ENCODE assay signal across 8 cellular contexts in the genomic region with DNA sequence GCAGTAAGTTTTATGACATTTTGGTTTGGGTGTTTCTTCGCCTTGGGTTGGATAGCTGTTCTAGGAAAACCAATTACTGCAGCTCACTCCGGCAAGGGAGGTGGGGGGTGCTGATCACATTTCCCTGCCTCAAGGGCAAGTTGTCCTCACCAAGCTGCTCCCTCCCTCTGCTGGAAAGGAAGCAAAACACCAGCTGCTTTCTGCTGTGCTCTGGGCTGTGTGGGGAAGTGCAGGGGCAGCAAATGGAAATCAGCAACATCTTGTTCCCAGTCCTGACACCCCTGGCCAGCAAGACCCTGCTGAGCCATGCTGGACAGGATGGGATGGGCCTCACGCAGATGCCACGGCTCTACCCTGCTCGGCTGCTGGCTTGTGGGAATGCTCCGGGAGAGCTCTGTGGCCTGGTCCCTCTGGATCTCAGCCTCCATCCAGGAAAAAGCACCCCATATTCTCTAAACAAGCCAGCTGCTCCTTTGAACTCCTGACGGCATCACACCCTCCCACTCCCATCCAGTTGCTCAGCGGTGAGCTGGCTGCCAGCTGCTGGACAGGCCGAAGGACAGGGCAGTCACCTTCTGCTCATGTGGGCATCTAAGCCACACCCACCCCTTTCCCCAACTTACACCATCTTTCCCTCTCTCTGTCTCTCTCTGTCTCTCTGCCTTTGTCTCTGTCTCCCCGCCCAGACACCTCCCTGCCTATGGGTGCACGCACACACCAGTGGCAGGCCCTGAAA. TPM values are rescaled to one million over a fixed set of nuclear protein-coding genes. Genes with fewer than 3 reads are reported as not detected.
DNase-seq lines count a peak whose midpoint lies in the region; TF ChIP-seq lines count a peak whose summit lies in the region.

No MANE protein-coding gene starts in this region.

- H3K79me1 ChIP-seq in mesenchymal stem cell (replicated peaks; ENCODE audit: low read length, poor library complexity, severe bottlenecking), result no peaks in the 10 kb centered on the region

- no peak overlapping the region for H2BK120ac ChIP-seq in mesenchymal stem cell (ENCODE audit: low read depth, low read length)

- no peak overlapping the region for H2AFZ ChIP-seq in mesenchymal stem cell (ENCODE audit: low read depth, low read length)

- H3K14ac ChIP-seq in mesenchymal stem cell (ENCODE audit: low read length in 2 of 2), result no peak overlapping the region

- H4K8ac ChIP-seq in mesenchymal stem cell (ENCODE audit: low read length), result no peak overlapping the region

- H3K36me3 Mint-ChIP-seq in chondrocyte (ENCODE audit: low read depth), result no peaks in the 10 kb centered on the region

- H3K9me3 ChIP-seq in mesenchymal stem cell (ENCODE audit: control insufficient read depth, low read length), result no peaks in the 10 kb centered on the region

- no peak overlapping the region for H3K4ac ChIP-seq in mesenchymal stem cell (ENCODE audit: low read depth in 1 of 2, low read length in 2 of 2)

- no peak overlapping the region for H3K27ac ChIP-seq in mesenchymal stem cell (ENCODE audit: low read length, poor library complexity, severe bottlenecking)

- peak; percentile 53 for DNase-seq in Ammon's horn (ENCODE audit: low spot score)
- peak; percentile 17 for DNase-seq in MV-4-11 (lab: John Stamatoyannopoulos, UW)
- DNase-seq in chondrocyte (ENCODE audit: low spot score), result no peak
- peak; percentile 79 for DNase-seq in mesenchymal stem cell
- no peak for DNase-seq in germinal center (ENCODE audit: low spot score)
- no peak for DNase-seq in T-helper 2 cell
- DNase-seq in stimulated activated CD4-positive, alpha-beta T cell treated with anti-CD3 and anti-CD28 coated beads, Interleukin-12 subunit alpha, Interleukin-12 subunit beta, amount 100 ng/mL, for 4 hours, result no peak
- no peak for DNase-seq in NCI-H1105 (lab: John Stamatoyannopoulos, UW)

- H3K27ac Mint-ChIP-seq in chondrocyte (ENCODE audit: unreplicated experiment), result no peak overlapping the region

- WGBS in mesenchymal stem cell, result 84% methylated on average over 11 of the region's 11 CpGs

- no peak overlapping the region for H2AK5ac ChIP-seq in mesenchymal stem cell (ENCODE audit: low read length, severe bottlenecking)

- no peak overlapping the region for H3K4me2 ChIP-seq in mesenchymal stem cell (ENCODE audit: low read length, poor library complexity, severe bottlenecking)

- no peak overlapping the region for H4K91ac ChIP-seq in mesenchymal stem cell (ENCODE audit: low read length)

- H2BK15ac ChIP-seq in mesenchymal stem cell (ENCODE audit: low read depth, poor library complexity, severe bottlenecking), result no peak overlapping the region

- H2BK12ac ChIP-seq in mesenchymal stem cell (ENCODE audit: low read length in 2 of 2), result no peak overlapping the region

- peaks cover 11 to 13% of the 10 kb centered on the region in 2 experiments for H3K27me3 ChIP-seq in mesenchymal stem cell (ENCODE audit: control insufficient read depth in 1 of 2, insufficient read depth in 1 of 2, low read length in 2 of 2)

- no peak overlapping the region for H3K4me3 Mint-ChIP-seq in chondrocyte (ENCODE audit: unreplicated experiment)

- no peak overlapping the region for H3K9ac ChIP-seq in mesenchymal stem cell (ENCODE audit: low read length)

- TF ChIP-seq CTCF in chondrocyte (IDR thresholded peaks at IDR 0.05), result peak; percentile 72

- no peaks in the 10 kb centered on the region for H3K36me3 ChIP-seq in mesenchymal stem cell (ENCODE audit: control insufficient read depth in 1 of 2, insufficient read depth in 2 of 2, low read depth in 1 of 2, low read length in 2 of 2)

- no peak overlapping the region for H2BK5ac ChIP-seq in mesenchymal stem cell (ENCODE audit: low read depth, low read length, poor library complexity, severe bottlenecking)

- no peaks in the 10 kb centered on the region for H3K9me3 Mint-ChIP-seq in chondrocyte (ENCODE audit: low read depth)

- H3K23ac ChIP-seq in mesenchymal stem cell (ENCODE audit: low read length in 2 of 2), result no peak overlapping the region

- H3K4me1 Mint-ChIP-seq in chondrocyte (ENCODE audit: low read depth), result peaks cover 14% of the 10 kb centered on the region

- H3K4me3 ChIP-seq in mesenchymal stem cell (ENCODE audit: insufficient read depth in 1 of 2, low read depth in 1 of 2, low read length in 2 of 2), result no peak overlapping the region

- peaks cover 18% of the 10 kb centered on the region for H3K27me3 Mint-ChIP-seq in chondrocyte (ENCODE audit: low read depth)

- peaks cover 9% of the 10 kb centered on the region for H3K4me1 ChIP-seq in mesenchymal stem cell (ENCODE audit: control insufficient read depth, insufficient read depth, low read depth, low read length)

- no peak overlapping the region for H3K18ac ChIP-seq in mesenchymal stem cell (ENCODE audit: low read depth in 1 of 2, low read length in 2 of 2)

RNA-seq across cellular contexts. Expression of a gene that starts 52.4 kb away (rescaled TPM):
- 175 to 212 TPM (median 181 TPM) in 3 replicates for total RNA-seq in chondrocyte
- polyA plus RNA-seq in mesenchymal stem cell (2013, experiment 1 of 2), result 243 TPM
- 253 TPM for polyA plus RNA-seq in mesenchymal stem cell (2013, experiment 2 of 2)

Comparison
In these comparisons a context has a peak if more than half of its experiments do, and no peak if none do; other contexts are left out.
1. DNase-seq: peak in Ammon's horn (single experiment), MV-4-11 (single experiment) and mesenchymal stem cell (single experiment); none in chondrocyte (single experiment), germinal center (single experiment), T-helper 2 cell (0 of 5), stimulated activated CD4-positive, alpha-beta T cell treated with anti-CD3 and anti-CD28 coated beads, Interleukin-12 subunit alpha, Interleukin-12 subunit beta, amount 100 ng/mL, for 4 hours (single experiment) and NCI-H1105 (single experiment).